In genomic region chr1:51990478-51990965, GRCh38 we compare ENCODE assay signal across 7 cellular contexts. TPM values are rescaled to one million over a fixed set of nuclear protein-coding genes. Genes with fewer than 3 reads are reported as not detected.
DNase-seq lines count a peak whose midpoint lies in the region; ATAC-seq and TF ChIP-seq lines count a peak whose summit lies in the region.

Gene RAB3B (minus strand): TSS chr1:51990700. CDS start chr1:51977117, 13,583 bp downstream.

- H3K36me3 ChIP-seq in naive thymus-derived CD4-positive, alpha-beta T cell (ENCODE audit: control insufficient read depth in 2 of 3, insufficient read depth in 3 of 3, low read length in 3 of 3), result no peaks in the 10 kb centered on the region

- POLR2A ChIA-PET in naive thymus-derived CD4-positive, alpha-beta T cell (lab: Charles Lee), result interaction anchor here (0.6 kb wide), 1 partner anchor 730 kb away, joined by 5 read pairs; no protein-coding TSS in a partner anchor

- H3K27ac ChIP-seq in naive thymus-derived CD4-positive, alpha-beta T cell (ENCODE audit: low read depth, low read length), result no peak within 1 kb of the TSS

- DNase-seq in NCI-H69 (lab: John Stamatoyannopoulos, UW), result peak; percentile 77
- peak; percentile 10 for DNase-seq in activated CD8-positive, alpha-beta memory T cell treated with anti-CD3 and anti-CD28 coated beads, Interleukin-2, amount 50 U/mL, for 1 hour (ENCODE audit: extremely low read depth)
- peak; percentile 73 for DNase-seq in epithelial cell of esophagus (ENCODE audit: low read depth)
- DNase-seq in naive thymus-derived CD4-positive, alpha-beta T cell, result peak; percentile 29 to 78 (median 53)
- DNase-seq in stimulated activated naive B cell treated with anti-CD40 and anti-IgM and Interleukin-4, amounts not matched to agents 10 μg/mL and 1 μg/mL and 100 μg/mL, for 72 hours, result peak; percentile 57

- H3K4me1 Mint-ChIP-seq in naive thymus-derived CD4-positive, alpha-beta T cell, result peaks cover 8 to 21% (median 14%) of the 10 kb centered on the region in 7 donors
- H3K4me1 Mint-ChIP-seq in stimulated activated naive B cell treated with anti-CD40 and anti-IgM and Interleukin-4, amounts not matched to agents 10 μg/mL and 1 μg/mL and 100 μg/mL, for 72 hours, result peaks cover 11 to 18% of the 10 kb centered on the region in 2 donors

- H3K36me3 Mint-ChIP-seq in naive thymus-derived CD4-positive, alpha-beta T cell, result no peaks in the 10 kb centered on the region
- H3K36me3 Mint-ChIP-seq in stimulated activated naive B cell treated with anti-CD40 and anti-IgM and Interleukin-4, amounts not matched to agents 10 μg/mL and 1 μg/mL and 100 μg/mL, for 72 hours, result no peaks in the 10 kb centered on the region

- H3K4me3 ChIP-seq in epithelial cell of esophagus (ENCODE audit: low read length), result peak within 1 kb of the TSS; percentile 35
- H3K4me3 ChIP-seq in naive thymus-derived CD4-positive, alpha-beta T cell (ENCODE audit: low read length), result peak within 1 kb of the TSS; percentile 43

- peak within 1 kb of the TSS; percentile 70 to 94 (median 89) for H3K4me3 Mint-ChIP-seq in naive thymus-derived CD4-positive, alpha-beta T cell
- H3K4me3 Mint-ChIP-seq in stimulated activated naive B cell treated with anti-CD40 and anti-IgM and Interleukin-4, amounts not matched to agents 10 μg/mL and 1 μg/mL and 100 μg/mL, for 72 hours, result peak within 1 kb of the TSS; percentile 80 to 81

- H3K27me3 Mint-ChIP-seq in naive thymus-derived CD4-positive, alpha-beta T cell, result peaks cover 21 to 56% (median 32%) of the 10 kb centered on the region in 5 donors
- H3K27me3 Mint-ChIP-seq in stimulated activated naive B cell treated with anti-CD40 and anti-IgM and Interleukin-4, amounts not matched to agents 10 μg/mL and 1 μg/mL and 100 μg/mL, for 72 hours, result peaks cover 53 to 62% of the 10 kb centered on the region in 2 donors

- peaks cover 6 to 8% of the 10 kb centered on the region in 2 donors for H3K27me3 ChIP-seq in naive thymus-derived CD4-positive, alpha-beta T cell (ENCODE audit: control insufficient read depth in 2 of 2, insufficient read depth in 2 of 2, low read length in 2 of 2)

- no peak for TF ChIP-seq CTCF in epithelial cell of esophagus (IDR thresholded peaks at IDR 0.05; ENCODE audit: insufficient read depth, low read depth, low read length, missing control alignments)

- H3K4me1 ChIP-seq in naive thymus-derived CD4-positive, alpha-beta T cell (ENCODE audit: control insufficient read depth in 2 of 2, insufficient read depth in 2 of 2, low read length in 2 of 2), result peaks cover 0 to 5% of the 10 kb centered on the region in 2 donors

- H3K27ac Mint-ChIP-seq in naive thymus-derived CD4-positive, alpha-beta T cell, result peak within 1 kb of the TSS in 5 of 9 donors; percentile 9 to 84 (median 61)
- H3K27ac Mint-ChIP-seq in stimulated activated naive B cell treated with anti-CD40 and anti-IgM and Interleukin-4, amounts not matched to agents 10 μg/mL and 1 μg/mL and 100 μg/mL, for 72 hours, result no peak within 1 kb of the TSS

- CTCF ChIA-PET in naive thymus-derived CD4-positive, alpha-beta T cell (lab: Charles Lee), result no interaction called here

- peaks cover 0 to 2% (median 0%) of the 10 kb centered on the region in 11 donors for H3K9me3 Mint-ChIP-seq in naive thymus-derived CD4-positive, alpha-beta T cell
- H3K9me3 Mint-ChIP-seq in stimulated activated naive B cell treated with anti-CD40 and anti-IgM and Interleukin-4, amounts not matched to agents 10 μg/mL and 1 μg/mL and 100 μg/mL, for 72 hours, result no peaks in the 10 kb centered on the region

- no peaks in the 10 kb centered on the region for H3K9me3 ChIP-seq in naive thymus-derived CD4-positive, alpha-beta T cell (ENCODE audit: control insufficient read depth in 2 of 3, low read length in 3 of 3)

- ATAC-seq in GM18511 (IDR thresholded peaks at IDR 0.05; ENCODE audit: unreplicated experiment) (peak; percentile 91), HG03159 (IDR thresholded peaks at IDR 0.05; ENCODE audit: unreplicated experiment) (peak; percentile 70)
- ATAC-seq in naive thymus-derived CD4-positive, alpha-beta T cell, result peak; percentile 88
- ATAC-seq in stimulated activated naive B cell treated with anti-CD40 and anti-IgM and Interleukin-4, amounts not matched to agents 10 μg/mL and 1 μg/mL and 100 μg/mL, for 72 hours (replicated peaks), result peak; percentile 97 to 99

- intact Hi-C loops in naive thymus-derived CD4-positive, alpha-beta T cell (cut with micrococcal nuclease), result no loop called here

RNA-seq across cellular contexts. Expression of gene RAB3B, which starts in this region (rescaled TPM):
- under 1 TPM in 1 of 5 experiments, not detected in 4; 0.03 TPM for total RNA-seq in naive thymus-derived CD4-positive, alpha-beta T cell
- polyA plus RNA-seq in naive thymus-derived CD4-positive, alpha-beta T cell, result not detected

Comparison
In these comparisons a context has a peak if more than half of its experiments do, and no peak if none do; other contexts are left out.
1. Peak in DNase-seq, ATAC-seq and H3K4me3 ChIP-seq in naive thymus-derived CD4-positive, alpha-beta T cell; RNA of the gene not detected or under 1 TPM.
2. DNase-seq: peak in every context shown above with its lines; median percentile 77 in NCI-H69; 73 in epithelial cell of esophagus; 57 in stimulated activated naive B cell treated with anti-CD40 and anti-IgM and Interleukin-4, amounts not matched to agents 10 μg/mL and 1 μg/mL and 100 μg/mL, for 72 hours; 53 in naive thymus-derived CD4-positive, alpha-beta T cell; 10 in activated CD8-positive, alpha-beta memory T cell treated with anti-CD3 and anti-CD28 coated beads, Interleukin-2, amount 50 U/mL, for 1 hour.